ENCODE assay signal across 25 cellular contexts in the genomic region with DNA sequence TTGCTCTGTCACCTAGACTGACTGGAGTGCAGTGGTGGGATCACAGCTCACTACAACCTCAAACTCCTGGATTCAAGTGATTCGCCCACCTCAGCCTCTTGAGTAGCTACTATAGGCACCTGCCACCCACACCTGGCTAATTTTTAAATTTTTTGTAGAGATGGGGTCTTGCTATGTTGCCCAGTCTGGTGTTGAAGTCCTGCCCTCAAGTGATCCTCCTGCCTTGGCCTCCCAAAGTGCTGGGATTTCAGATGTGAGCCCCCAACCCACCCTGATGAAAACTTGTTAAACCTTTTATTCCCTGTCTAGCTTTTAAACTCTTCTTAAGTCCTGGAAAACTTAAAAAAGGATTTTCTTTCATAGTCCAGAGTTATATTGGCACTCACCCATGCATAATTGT. TPM values are rescaled to one million over a fixed set of nuclear protein-coding genes. Genes with fewer than 3 reads are reported as not detected.
A peak's percentile ranks its signal among the peaks of the same experiment; 100 is the strongest.
DNase-seq lines count a peak whose midpoint lies in the region; ATAC-seq, FAIRE-seq and TF ChIP-seq lines count a peak whose summit lies in the region.
"Had no signal": no experiment of that assay in that cellular context is flagged by ENCODE, and none has a peak within 500 bp of the region (broad histone marks: within the 10 kb centered on the region; RNA-seq: fewer than 3 reads in every experiment).

No MANE protein-coding gene starts in this region.

- H3K27ac Mint-ChIP-seq in CD4-positive, CD25-positive, alpha-beta regulatory T cell = peak overlapping the region in 2 of 3 donors; percentile 60 to 94
- H3K27ac Mint-ChIP-seq: activated naive CD8-positive, alpha-beta T cell; effector memory CD8-positive, alpha-beta T cell; type B pancreatic cell had no signal

- no peaks in the 10 kb centered on the region for H3K9me3 Mint-ChIP-seq in CD4-positive, CD25-positive, alpha-beta regulatory T cell
- H3K9me3 Mint-ChIP-seq: effector memory CD8-positive, alpha-beta T cell; type B pancreatic cell had no signal

- H3K4me3 ChIP-seq in SK-N-SH (ENCODE audit: low read depth in 2 of 2, low read length in 1 of 2) (no peak overlapping the region), PC-3 (ENCODE audit: low read length) (peak overlapping the region; percentile 94), keratinocyte (ENCODE audit: control insufficient read depth in 2 of 3, extremely low read depth in 1 of 3, insufficient read depth in 2 of 3, low read depth in 1 of 3, low read length in 3 of 3) (no peak overlapping the region), left ventricle myocardium inferior (no peak overlapping the region)
- H3K4me3 ChIP-seq in CD4-positive, CD25-positive, alpha-beta regulatory T cell (ENCODE audit: low read depth, low read length) = no peak overlapping the region
- H3K4me3 ChIP-seq: body of pancreas had no signal

- no peak for TF ChIP-seq EP300 in SK-N-SH (IDR thresholded peaks at IDR 0.05; ENCODE audit: borderline replicate concordance in 1 of 2, low read depth in 1 of 2, low read length in 1 of 2)

- H3K9me1 ChIP-seq in keratinocyte (ENCODE audit: control insufficient read depth, extremely low read depth, insufficient read depth, low read length) = no peaks in the 10 kb centered on the region

- CTCF ChIA-PET in SK-N-SH (lab: Yijun Ruan, JAX) = interaction anchor here (0.6 to 1.6 kb wide), 4 partner anchors 9 to 1789 kb away, joined by 3 to 6 read pairs (median 3); no protein-coding TSS in a partner anchor
- CTCF ChIA-PET in PC-3 (lab: Charles Lee) = no interaction called here

- no peak for TF ChIP-seq RAD21 in SK-N-SH (IDR thresholded peaks at IDR 0.05; ENCODE audit: low read length)

- no peak overlapping the region for H3K27ac ChIP-seq in SK-N-SH (ENCODE audit: low read depth in 2 of 2, low read length in 1 of 2)
- H3K27ac ChIP-seq in CD4-positive, CD25-positive, alpha-beta regulatory T cell (ENCODE audit: insufficient read depth, low read length, poor library complexity, severe bottlenecking) = no peak overlapping the region
- H3K27ac ChIP-seq in PC-3 (ENCODE audit: low read length) = no peak overlapping the region
- no peak overlapping the region for H3K27ac ChIP-seq in keratinocyte (ENCODE audit: control insufficient read depth, insufficient read depth, low read length)
- no peak overlapping the region for H3K27ac ChIP-seq in left ventricle myocardium inferior (replicated peaks)
- H3K27ac ChIP-seq: 22Rv1, body of pancreas, neutrophil had no signal

- H3K36me3 ChIP-seq in SK-N-SH (replicated peaks in 1 of 2; ENCODE audit: control insufficient read depth in 1 of 2, insufficient read depth in 2 of 2, low read length in 1 of 2) (peaks cover 21 to 26% of the 10 kb centered on the region in 2 experiments), PC-3 (ENCODE audit: low read depth, low read length) (peaks cover 42% of the 10 kb centered on the region), keratinocyte (ENCODE audit: control insufficient read depth in 2 of 2, extremely low read depth in 1 of 2, insufficient read depth in 2 of 2, low read length in 2 of 2) (peaks cover 3 to 11% of the 10 kb centered on the region in 2 experiments), left ventricle myocardium inferior (peaks cover 7% of the 10 kb centered on the region)
- no peaks in the 10 kb centered on the region for H3K36me3 ChIP-seq in CD4-positive, CD25-positive, alpha-beta regulatory T cell (ENCODE audit: control insufficient read depth, insufficient read depth, low read length)
- H3K36me3 ChIP-seq: neutrophil had no signal

- no peak for FAIRE-seq in keratinocyte (lab: Jason Lieb, UNC)
- FAIRE-seq: GM18507, small intestine had no signal

- BruUV-seq in PC-3 (replicated peaks; lab: Mats Ljungman, UMichigan) = no TSS peak

- H3K4me1 ChIP-seq in SK-N-SH (ENCODE audit: control insufficient read depth in 1 of 2, insufficient read depth in 2 of 2, low read depth in 1 of 2, low read length in 1 of 2) (no peaks in the 10 kb centered on the region; a peak in 2 of 4 replicates), PC-3 (ENCODE audit: insufficient read depth, low read length) (peaks cover 42% of the 10 kb centered on the region), keratinocyte (ENCODE audit: control insufficient read depth, extremely low read depth, insufficient read depth, low read length) (peaks cover 37% of the 10 kb centered on the region), left ventricle myocardium inferior (peaks cover 31% of the 10 kb centered on the region)
- H3K4me1 ChIP-seq in CD4-positive, CD25-positive, alpha-beta regulatory T cell (ENCODE audit: control insufficient read depth, insufficient read depth, low read length, poor library complexity, severe bottlenecking) = peaks cover 39% of the 10 kb centered on the region

- H3K9ac ChIP-seq in SK-N-SH = no peak overlapping the region
- no peak overlapping the region for H3K9ac ChIP-seq in PC-3 (ENCODE audit: low read length)
- H3K9ac ChIP-seq in keratinocyte (ENCODE audit: control insufficient read depth, extremely low read depth, insufficient read depth, low read length) = no peak overlapping the region

- H3K9me2 ChIP-seq in SK-N-SH (no peaks in the 10 kb centered on the region), PC-3 (replicated peaks; ENCODE audit: low read length) (no peaks in the 10 kb centered on the region)

- ATAC-seq in SK-N-SH treated with all-trans-retinoic acid at 6 μM for 48 hours (no peak), PC-3 (no peak), GM18873 (IDR thresholded peaks at IDR 0.05; ENCODE audit: low FRiP score, unreplicated experiment) (no peak)
- no peak for ATAC-seq in CD4-positive, CD25-positive, alpha-beta regulatory T cell (ENCODE audit: low read depth in 2 of 2)
- ATAC-seq: body of pancreas; effector memory CD8-positive, alpha-beta T cell; Right ventricle myocardium inferior had no signal

- intact Hi-C loops in PC-3 (cut with micrococcal nuclease) = no loop called here
- intact Hi-C loops in left ventricle myocardium inferior (cut with micrococcal nuclease) = no loop called here

- H2AFZ ChIP-seq in SK-N-SH (ENCODE audit: low read depth) (no peak overlapping the region), PC-3 (ENCODE audit: low read length) (no peak overlapping the region), keratinocyte (ENCODE audit: control insufficient read depth, low read length) (no peak overlapping the region)

- TF ChIP-seq CTCF in SK-N-SH (IDR thresholded peaks at IDR 0.05) = no peak
- no peak for TF ChIP-seq CTCF in PC-3 (conservative IDR thresholded peaks at IDR 0.05; ENCODE audit: low read depth, low read length)
- no peak for TF ChIP-seq CTCF in keratinocyte (optimal IDR thresholded peaks at IDR 0.05 in 1 of 3, IDR thresholded peaks at IDR 0.05 in 1 of 3, conservative IDR thresholded peaks at IDR 0.05 in 1 of 3; ENCODE audit: extremely low read depth in 1 of 3, insufficient read depth in 2 of 3, low read length in 3 of 3)
- no peak for TF ChIP-seq CTCF in left ventricle myocardium inferior (IDR thresholded peaks at IDR 0.05; ENCODE audit: borderline replicate concordance)

- H3K4me1 Mint-ChIP-seq in CD4-positive, CD25-positive, alpha-beta regulatory T cell = peaks cover 17 to 57% (median 38%) of the 10 kb centered on the region in 4 donors

- H4K20me1 ChIP-seq in SK-N-SH (ENCODE audit: insufficient read depth) (no peaks in the 10 kb centered on the region), PC-3 (ENCODE audit: low read length) (peaks cover 26% of the 10 kb centered on the region), keratinocyte (ENCODE audit: control insufficient read depth, extremely low read depth, insufficient read depth, low read length) (no peaks in the 10 kb centered on the region)

- peak overlapping the region in 2 of 4 donors; percentile 94 to 98 for H3K4me3 Mint-ChIP-seq in CD4-positive, CD25-positive, alpha-beta regulatory T cell
- H3K4me3 Mint-ChIP-seq: effector memory CD8-positive, alpha-beta T cell had no signal

- dilution Hi-C loops in keratinocyte (cut with MboI; ENCODE audit: extremely low pct_ligation_motif_present, low sequenced_read_pairs) = no loop called here

- H3K4me2 ChIP-seq in SK-N-SH (0 out of 2 replicates have a peak overlapping the region, but pooled peaks have one; percentile 8), PC-3 (ENCODE audit: low read length) (peak overlapping the region; percentile 92), keratinocyte (ENCODE audit: control insufficient read depth, extremely low read depth, insufficient read depth, low read depth, low read length) (peak overlapping the region; percentile 14)

- H3K27me3 Mint-ChIP-seq in CD4-positive, CD25-positive, alpha-beta regulatory T cell = no peaks in the 10 kb centered on the region
- H3K27me3 Mint-ChIP-seq: activated naive CD8-positive, alpha-beta T cell; effector memory CD8-positive, alpha-beta T cell; type B pancreatic cell had no signal

- H3K79me2 ChIP-seq in SK-N-SH (ENCODE audit: insufficient read depth) (peaks cover 70% of the 10 kb centered on the region), PC-3 (ENCODE audit: low read length) (peaks cover 70% of the 10 kb centered on the region), keratinocyte (ENCODE audit: control insufficient read depth, insufficient read depth, low read length) (peaks cover 53% of the 10 kb centered on the region)

- POLR2A ChIA-PET in SK-N-SH (lab: Yijun Ruan, JAX) = no interaction called here
- POLR2A ChIA-PET in PC-3 (lab: Charles Lee; ENCODE audit: unreplicated experiment) = no interaction called here

- H3K36me3 Mint-ChIP-seq in CD4-positive, CD25-positive, alpha-beta regulatory T cell = no peaks in the 10 kb centered on the region

- H3K9me3 ChIP-seq in SK-N-SH (no peaks in the 10 kb centered on the region), PC-3 (ENCODE audit: low read length) (no peaks in the 10 kb centered on the region), keratinocyte (ENCODE audit: control insufficient read depth, low read depth, low read length) (no peaks in the 10 kb centered on the region), left ventricle myocardium inferior (replicated peaks) (no peaks in the 10 kb centered on the region)
- H3K9me3 ChIP-seq in CD4-positive, CD25-positive, alpha-beta regulatory T cell (ENCODE audit: control insufficient read depth in 2 of 2, low read length in 2 of 2) = no peaks in the 10 kb centered on the region
- H3K9me3 ChIP-seq: body of pancreas, MG63, neutrophil had no signal

- DNase-seq in SK-N-SH (no peak), PC-3 (no peak), keratinocyte (ENCODE audit: low read depth, low spot score) (no peak), left ventricle myocardium inferior (no peak), islet precursor cell (no peak)
- DNase-seq in CD4-positive, CD25-positive, alpha-beta regulatory T cell = no peak
- DNase-seq: activated CD4-positive, alpha-beta T cell treated with anti-CD3 and anti-CD28 coated beads, Interleukin-2, amount 50 U/mL, for 48 hours; activated T-cell treated with anti-CD3 and anti-CD28 coated beads, Interleukin-2, amount 50 U/mL, for 48 hours; body of pancreas; effector memory CD8-positive, alpha-beta T cell; MG63; midbrain; NCI-H1436; NCI-H2171; NCI-H526 treated with DMSO at 0.1 percent for 48 hours; small intestine; stimulated activated CD4-positive, alpha-beta T cell treated with anti-CD3 and anti-CD28 coated beads, Interleukin-2, amount 100 ng/mL, for 48 hours had no signal

- H3K27me3 ChIP-seq in SK-N-SH (ENCODE audit: insufficient read depth) = no peaks in the 10 kb centered on the region
- no peaks in the 10 kb centered on the region for H3K27me3 ChIP-seq in CD4-positive, CD25-positive, alpha-beta regulatory T cell (ENCODE audit: control insufficient read depth, insufficient read depth, low read length)
- no peaks in the 10 kb centered on the region for H3K27me3 ChIP-seq in PC-3 (ENCODE audit: low read length)
- no peaks in the 10 kb centered on the region for H3K27me3 ChIP-seq in keratinocyte (ENCODE audit: control insufficient read depth, extremely low read depth, insufficient read depth, low read length)
- no peaks in the 10 kb centered on the region for H3K27me3 ChIP-seq in left ventricle myocardium inferior (ENCODE audit: low read depth)
- H3K27me3 ChIP-seq: body of pancreas, MG63, neutrophil had no signal

- 100% methylated on average over 1 of the region's 1 CpG for WGBS in SK-N-SH (ENCODE audit: low lambda C conversion rate)

- H3F3A ChIP-seq in SK-N-SH (replicated peaks; ENCODE audit: insufficient read depth) (peaks cover 22% of the 10 kb centered on the region), PC-3 (ENCODE audit: low read length, unreplicated experiment) (peaks cover 9% of the 10 kb centered on the region)

RNA-seq across cellular contexts. Expression of a gene that starts 2.6 kb away (rescaled TPM):
- polyA plus RNA-seq in SK-N-SH (2012; rRNA removed) = 8.6 and 12.0 TPM in 2 replicates
- polyA plus RNA-seq in SK-N-SH (2012; cell fraction: cytosol; rRNA removed) = 15.2 and 16.4 TPM in 2 replicates
- 6.3 and 12.8 TPM in 2 replicates for polyA plus RNA-seq in SK-N-SH (2012; cell fraction: nucleus; rRNA removed)
- 2.7 TPM for total RNA-seq in CD4-positive, CD25-positive, alpha-beta regulatory T cell
- 1 to 10 TPM; 1.1 to 2.9 (median 1.9) TPM for polyA plus RNA-seq in CD4-positive, CD25-positive, alpha-beta regulatory T cell
- 66.9 and 77.4 TPM in 2 replicates for total RNA-seq in PC-3 (2014; rRNA removed)
- polyA plus RNA-seq in keratinocyte = 16.3 to 34.2 TPM (median 18.6 TPM) in 3 replicates
- 10.7 TPM for polyA plus RNA-seq in keratinocyte (2011; ENCODE audit: low read depth)
- polyA plus RNA-seq in keratinocyte (2011; cell fraction: cytosol; rRNA removed) = 10.0 and 20.2 TPM in 2 replicates
- 18.4 and 23.6 TPM in 2 replicates for polyA plus RNA-seq in keratinocyte (2011; cell fraction: nucleus; rRNA removed)
- 7.4 and 19.9 TPM in 2 replicates for polyA plus RNA-seq in keratinocyte (2012; ENCODE audit: low replicate concordance)
- 3.1 to 31.4 TPM (median 11.9 TPM) in 3 replicates for polyA minus RNA-seq in keratinocyte
- polyA minus RNA-seq in keratinocyte (2011; cell fraction: cytosol; rRNA and poly(A)+ RNA removed) = 19.2 TPM
- polyA minus RNA-seq in keratinocyte (2011; cell fraction: nucleus; rRNA and poly(A)+ RNA removed) = 18.9 and 41.0 TPM in 2 replicates
- 4.8 TPM for total RNA-seq in left ventricle myocardium inferior

RNA-seq across cellular contexts. Expression of a gene that starts 42.3 kb away (rescaled TPM):
- 7.5 and 12.2 TPM in 2 replicates for polyA plus RNA-seq in SK-N-SH (2012; rRNA removed)
- 8.1 and 8.8 TPM in 2 replicates for polyA plus RNA-seq in SK-N-SH (2012; cell fraction: cytosol; rRNA removed)
- polyA plus RNA-seq in SK-N-SH (2012; cell fraction: nucleus; rRNA removed) = 4.7 and 9.8 TPM in 2 replicates
- total RNA-seq in CD4-positive, CD25-positive, alpha-beta regulatory T cell = 2.1 TPM
- polyA plus RNA-seq in CD4-positive, CD25-positive, alpha-beta regulatory T cell = under 1 TPM; 0.43 to 0.95 (median 0.59) TPM
- total RNA-seq in PC-3 (2014; rRNA removed) = 28.2 and 33.9 TPM in 2 replicates
- 8.0 to 17.4 TPM (median 13.2 TPM) in 3 replicates for polyA plus RNA-seq in keratinocyte
- 0.16 TPM for polyA plus RNA-seq in keratinocyte (2011; ENCODE audit: low read depth)
- 3.1 and 6.2 TPM in 2 replicates for polyA plus RNA-seq in keratinocyte (2011; cell fraction: cytosol; rRNA removed)
- 15.8 and 18.2 TPM in 2 replicates for polyA plus RNA-seq in keratinocyte (2011; cell fraction: nucleus; rRNA removed)
- polyA plus RNA-seq in keratinocyte (2012; ENCODE audit: low replicate concordance) = 1.5 and 11.0 TPM in 2 replicates
- polyA minus RNA-seq in keratinocyte = 9.9 to 18.5 TPM (median 16.8 TPM) in 3 replicates
- polyA minus RNA-seq in keratinocyte (2011; cell fraction: cytosol; rRNA and poly(A)+ RNA removed) = 8.1 TPM
- 19.6 and 27.6 TPM in 2 replicates for polyA minus RNA-seq in keratinocyte (2011; cell fraction: nucleus; rRNA and poly(A)+ RNA removed)
- total RNA-seq in left ventricle myocardium inferior = 58.6 TPM

Comparison
In these comparisons a context has a peak if more than half of its experiments do, and no peak if none do; other contexts are left out.
1. H3K4me2 ChIP-seq: peak in every context shown above with its lines; median percentile 92 in PC-3; 14 in keratinocyte; 8 in SK-N-SH.
2. RNA of a gene that starts 2.6 kb away (total RNA-seq): 66.9 to 77.4 TPM in PC-3; 4.8 TPM in left ventricle myocardium inferior (single experiment) and 2.7 TPM in CD4-positive, CD25-positive, alpha-beta regulatory T cell (single experiment); every median in the first group is over 10 times any median in the second.